ENCODE assay signal across 8 cellular contexts in the genomic region with DNA sequence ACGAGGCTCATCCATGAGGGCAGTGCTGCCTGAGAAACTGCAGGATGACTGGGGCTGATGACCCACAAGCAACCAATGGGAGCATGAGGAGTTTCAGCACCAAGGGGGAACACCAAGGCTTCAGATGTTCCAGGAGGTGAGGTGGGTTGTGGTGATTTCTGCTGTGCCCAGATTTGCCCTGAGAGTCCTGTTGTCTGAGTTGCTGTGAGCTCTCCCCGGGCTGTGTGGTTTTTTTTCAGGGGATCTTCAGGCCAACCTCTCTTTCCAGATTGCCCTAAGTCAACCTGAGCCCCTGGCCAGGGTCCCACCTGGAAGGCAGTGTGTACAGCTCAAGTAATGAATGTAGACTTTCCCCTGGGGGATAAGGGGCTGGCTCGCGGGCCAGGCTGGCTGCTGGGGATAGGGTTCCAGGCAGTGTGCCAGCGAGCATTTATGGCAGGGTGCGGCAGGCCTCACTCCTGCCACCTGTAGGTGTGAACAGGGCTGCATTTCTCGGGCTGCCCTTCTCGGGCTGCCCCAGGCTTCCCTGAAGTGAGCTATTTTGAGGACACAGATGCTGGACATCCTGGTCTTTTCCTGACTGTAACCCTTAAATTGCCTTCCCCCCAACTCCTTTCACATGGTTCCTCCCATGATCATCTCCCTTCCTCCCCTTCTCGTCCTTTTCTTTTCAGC. TPM values are rescaled to one million over a fixed set of nuclear protein-coding genes. Genes with fewer than 3 reads are reported as not detected.
A peak's percentile ranks its signal among the peaks of the same experiment; 100 is the strongest.
DNase-seq lines count a peak whose midpoint lies in the region; ATAC-seq and TF ChIP-seq lines count a peak whose summit lies in the region.

No MANE protein-coding gene starts in this region.

- H3K9me3 ChIP-seq in DOHH2 (ENCODE audit: control insufficient read depth, insufficient read depth, low read length) (no peaks in the 10 kb centered on the region), IMR-90 (ENCODE audit: control insufficient read depth, insufficient read depth, low read length) (no peaks in the 10 kb centered on the region)

- H3K56ac ChIP-seq in IMR-90 (ENCODE audit: extremely low read depth, insufficient read depth, low read length) = no peak overlapping the region

- intact Hi-C loops in IMR-90 (cut with micrococcal nuclease) = no loop called here

- H2AK5ac ChIP-seq in IMR-90 (ENCODE audit: low read depth, low read length) = no peak overlapping the region

- H4K5ac ChIP-seq in IMR-90 (ENCODE audit: low read depth, low read length) = no peak overlapping the region

- H3K23ac ChIP-seq in IMR-90 (ENCODE audit: low read depth, low read length) = no peak overlapping the region

- H2BK20ac ChIP-seq in IMR-90 (ENCODE audit: low read depth, low read length) = no peak overlapping the region

- H2AK9ac ChIP-seq in IMR-90 (replicated peaks; ENCODE audit: low read depth, low read length, poor library complexity) = no peak overlapping the region

- no peak overlapping the region for H4K91ac ChIP-seq in IMR-90 (ENCODE audit: insufficient read depth, low read depth, low read length)

- no peak overlapping the region for H2BK120ac ChIP-seq in IMR-90 (ENCODE audit: low read depth, low read length)

- H3K4me2 ChIP-seq in DOHH2 (ENCODE audit: low read length) (no peak overlapping the region), IMR-90 (ENCODE audit: low read depth, low read length) (no peak overlapping the region)

- H3K9me2 ChIP-seq in DOHH2 (replicated peaks; ENCODE audit: control insufficient read depth, low read length) = no peaks in the 10 kb centered on the region

- no peak overlapping the region for H4K8ac ChIP-seq in IMR-90 (ENCODE audit: low read depth in 2 of 2, low read length in 2 of 2)

- no peak overlapping the region for H3K4ac ChIP-seq in IMR-90 (ENCODE audit: low read depth, low read length)

- H3K4me1 ChIP-seq in DOHH2 (ENCODE audit: control insufficient read depth, low read length) = no peaks in the 10 kb centered on the region
- no peaks in the 10 kb centered on the region for H3K4me1 ChIP-seq in IMR-90 (ENCODE audit: control insufficient read depth, insufficient read depth, low read length)

- H2AFZ ChIP-seq in IMR-90 (replicated peaks; ENCODE audit: low read length, poor library complexity) = no peak overlapping the region

- H3F3A ChIP-seq in DOHH2 (ENCODE audit: control insufficient read depth, insufficient read depth) = no peaks in the 10 kb centered on the region

- CTCF ChIA-PET in IMR-90 (lab: Yijun Ruan, JAX) = interaction anchor here (0.7 to 1.2 kb wide), 3 partner anchors 10 to 60 kb away, joined by 3 read pairs; partner anchors contain the start of gene SLC22A6

- no peak overlapping the region for H2BK5ac ChIP-seq in IMR-90 (ENCODE audit: low read depth, low read length, poor library complexity, severe bottlenecking)

- no peaks in the 10 kb centered on the region; the same call in 1 of the 2 replicates for H3K27me3 ChIP-seq in DOHH2 (ENCODE audit: control insufficient read depth, low read length)
- H3K27me3 ChIP-seq in IMR-90 (ENCODE audit: control insufficient read depth, insufficient read depth, low read length) = peaks cover 2% of the 10 kb centered on the region; the same call in 1 of the 2 replicates

- 50% methylated on average over 1 of the region's 9 CpGs; no CpG with 5 or more reads in 1 of the 2 experiments for WGBS in IMR-90 (ENCODE audit: extremely low coverage in 2 of 2, insufficient read length in 1 of 2), 2 experiments

- H3K79me2 ChIP-seq in DOHH2 (ENCODE audit: control insufficient read depth, low read length) = no peaks in the 10 kb centered on the region

- in situ Hi-C loops in IMR-90 (cut with MboI; ENCODE audit: low sequenced_read_pairs) = no loop called here

- no peak overlapping the region for H3K14ac ChIP-seq in IMR-90 (replicated peaks; ENCODE audit: low read depth, low read length)

- H3K4me3 ChIP-seq in DOHH2 (ENCODE audit: low read length) (no peak overlapping the region), IMR-90 (ENCODE audit: insufficient read depth, low read depth, low read length) (no peak overlapping the region)

- BruUV-seq in IMR-90 (replicated peaks; lab: Mats Ljungman, UMichigan) = no TSS peak

- no peaks in the 10 kb centered on the region for H3K79me1 ChIP-seq in IMR-90 (ENCODE audit: low read depth in 1 of 2, low read length in 2 of 2)

- DNase-seq in IMR-90 (no peak), SHP77 (lab: John Stamatoyannopoulos, UW) (peak; percentile 20 to 63), germinal center (ENCODE audit: low spot score) (peak; percentile 17)
- DNase-seq in stimulated activated CD4-positive, alpha-beta T cell treated with anti-CD3 and anti-CD28 coated beads, Interleukin-4, amount 100 ng/mL, for 1 hour = peak; percentile 5
- no peak for DNase-seq in effector CD8-positive, alpha-beta T cell (lab: John Stamatoyannopoulos, UW)

- dilution Hi-C loops in IMR-90 (cut with HindIII; ENCODE audit: low sequenced_read_pairs, unreplicated experiment) = no loop called here

- no peaks in the 10 kb centered on the region for H3K9me1 ChIP-seq in IMR-90 (ENCODE audit: insufficient read depth, low read length)

- POLR2A ChIA-PET in IMR-90 (lab: Charles Lee; ENCODE audit: unreplicated experiment) = no interaction called here

- H4K20me1 ChIP-seq in DOHH2 (ENCODE audit: control insufficient read depth, insufficient read depth, low read depth, low read length) (no peaks in the 10 kb centered on the region), IMR-90 (ENCODE audit: insufficient read depth, low read length) (no peaks in the 10 kb centered on the region)

- ATAC-seq in IMR-90 (ENCODE audit: low read depth) (no peak), GM21526 (IDR thresholded peaks at IDR 0.05; ENCODE audit: low FRiP score, unreplicated experiment) (no peak), GM21576 (IDR thresholded peaks at IDR 0.05; ENCODE audit: unreplicated experiment) (no peak)

- TF ChIP-seq CTCF in DOHH2 (IDR thresholded peaks at IDR 0.05; ENCODE audit: low read depth, low read length, poor library complexity, severe bottlenecking) (peak; percentile 64), IMR-90 (conservative IDR thresholded peaks at IDR 0.05; ENCODE audit: low read depth, low read length) (peak; percentile 8; the same call in 1 of the 2 replicates)

- no peak overlapping the region for H3K9ac ChIP-seq in IMR-90 (ENCODE audit: low read depth, low read length)

- H3K18ac ChIP-seq in IMR-90 (ENCODE audit: low read depth, low read length) = no peak overlapping the region

- H3K36me3 ChIP-seq in DOHH2 (ENCODE audit: control insufficient read depth, low read length) (no peaks in the 10 kb centered on the region), IMR-90 (ENCODE audit: control insufficient read depth, insufficient read depth, low read length) (no peaks in the 10 kb centered on the region)

- no peak for TF ChIP-seq POLR2A in IMR-90 (IDR thresholded peaks at IDR 0.05; ENCODE audit: low read depth, low read length)

- TF ChIP-seq RAD21 in IMR-90 (IDR thresholded peaks at IDR 0.05; ENCODE audit: low read length) = no peak

- H2BK15ac ChIP-seq in IMR-90 (ENCODE audit: low read depth, low read length) = no peak overlapping the region

- no peak overlapping the region for H3K27ac ChIP-seq in DOHH2 (ENCODE audit: low read depth, low read length)
- H3K27ac ChIP-seq in IMR-90 (ENCODE audit: insufficient read depth, low read length) = no peak overlapping the region

TF ChIP-seq in IMR-90, 13 proteins besides CTCF, POLR2A, EP300 and RAD21 (continues in another document):
- no peak for TF ChIP-seq NFE2L2 (IDR thresholded peaks at IDR 0.05; ENCODE audit: low read depth, low read length)
- TF ChIP-seq MAFK (IDR thresholded peaks at IDR 0.05; ENCODE audit: low read depth, low read length) = no peak
- no peak for TF ChIP-seq MXI1 (IDR thresholded peaks at IDR 0.05; ENCODE audit: borderline replicate concordance, low read depth, low read length)
- TF ChIP-seq SMC3 (IDR thresholded peaks at IDR 0.05; ENCODE audit: low read depth, low read length) = no peak
- no peak for TF ChIP-seq MAZ (IDR thresholded peaks at IDR 0.05; ENCODE audit: borderline replicate concordance, low read depth, low read length)
- no peak for TF ChIP-seq RFX5 (IDR thresholded peaks at IDR 0.05; ENCODE audit: low read depth, low read length)
- no peak for TF ChIP-seq CEBPB (IDR thresholded peaks at IDR 0.05; ENCODE audit: low read depth, low read length)
- TF ChIP-seq FOS (IDR thresholded peaks at IDR 0.05; ENCODE audit: low read depth, low read length) = no peak
- TF ChIP-seq RCOR1 (IDR thresholded peaks at IDR 0.05; ENCODE audit: insufficient replicate concordance, low read length) = no peak
- no peak for TF ChIP-seq CHD1 (IDR thresholded peaks at IDR 0.05; ENCODE audit: low read depth, low read length)
- TF ChIP-seq BHLHE40 (IDR thresholded peaks at IDR 0.05; ENCODE audit: low read depth, low read length) = no peak
- TF ChIP-seq, protein P1, sequence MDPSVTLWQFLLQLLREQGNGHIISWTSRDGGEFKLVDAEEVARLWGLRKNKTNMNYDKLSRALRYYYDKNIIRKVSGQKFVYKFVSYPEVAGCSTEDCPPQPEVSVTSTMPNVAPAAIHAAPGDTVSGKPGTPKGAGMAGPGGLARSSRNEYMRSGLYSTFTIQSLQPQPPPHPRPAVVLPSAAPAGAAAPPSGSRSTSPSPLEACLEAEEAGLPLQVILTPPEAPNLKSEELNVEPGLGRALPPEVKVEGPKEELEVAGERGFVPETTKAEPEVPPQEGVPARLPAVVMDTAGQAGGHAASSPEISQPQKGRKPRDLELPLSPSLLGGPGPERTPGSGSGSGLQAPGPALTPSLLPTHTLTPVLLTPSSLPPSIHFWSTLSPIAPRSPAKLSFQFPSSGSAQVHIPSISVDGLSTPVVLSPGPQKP (IDR thresholded peaks at IDR 0.05; ENCODE audit: borderline replicate concordance, low read depth, low read length) = no peak

RNA-seq across cellular contexts. Expression of gene SLC22A6, which starts 9.8 kb away (rescaled TPM):
- total RNA-seq in IMR-90 (2012; rRNA removed) = not detected in 2 replicates
- not detected in 2 replicates for polyA plus RNA-seq in IMR-90 (2012; rRNA removed)
- not detected in 2 replicates for polyA plus RNA-seq in IMR-90 (2012; cell fraction: cytosol; rRNA removed)
- polyA plus RNA-seq in IMR-90 (2012; cell fraction: nucleus; rRNA removed; ENCODE audit: low replicate concordance) = not detected in 2 replicates

RNA-seq across cellular contexts. Expression of gene SLC22A8, which starts 40.7 kb away (rescaled TPM):
- not detected in 2 replicates for total RNA-seq in IMR-90 (2012; rRNA removed)
- polyA plus RNA-seq in IMR-90 (2012; rRNA removed) = not detected in 2 replicates
- not detected in 2 replicates for polyA plus RNA-seq in IMR-90 (2012; cell fraction: cytosol; rRNA removed)
- polyA plus RNA-seq in IMR-90 (2012; cell fraction: nucleus; rRNA removed; ENCODE audit: low replicate concordance) = not detected in 2 replicates

RNA-seq across cellular contexts. Expression of gene CHRM1, which starts 53.8 kb away (rescaled TPM):
- not detected in 2 replicates for total RNA-seq in IMR-90 (2012; rRNA removed)
- not detected in 2 replicates for polyA plus RNA-seq in IMR-90 (2012; rRNA removed)
- polyA plus RNA-seq in IMR-90 (2012; cell fraction: cytosol; rRNA removed) = not detected in 2 replicates
- not detected in 2 replicates for polyA plus RNA-seq in IMR-90 (2012; cell fraction: nucleus; rRNA removed; ENCODE audit: low replicate concordance)

Comparison
In these comparisons a context has a peak if more than half of its experiments do, and no peak if none do; other contexts are left out.
1. DNase-seq: peak in SHP77 (2 of 2), germinal center (single experiment) and stimulated activated CD4-positive, alpha-beta T cell treated with anti-CD3 and anti-CD28 coated beads, Interleukin-4, amount 100 ng/mL, for 1 hour (single experiment); none in IMR-90 (single experiment) and effector CD8-positive, alpha-beta T cell (single experiment).